Comparison of ENCODE assay signal across 1 cellular context in genomic region chr17:43216762-43217613, GRCh38.
TF ChIP-seq lines count a peak whose summit lies in the region.

No MANE protein-coding gene starts in this region.

TF ChIP-seq in HepG2, 621 proteins besides CTCF, POLR2A, EP300 and RAD21 (continued from another document and continues in another):
- TF ChIP-seq ARID5B (CRISPR knock-in tag; IDR thresholded peaks at IDR 0.05) (peak; percentile 88), TEAD2 (CRISPR knock-in tag; IDR thresholded peaks at IDR 0.05) (no peak), PRMT3 (CRISPR knock-in tag; IDR thresholded peaks at IDR 0.05; ENCODE audit: borderline replicate concordance, low read depth) (no peak), ZNF296 (CRISPR knock-in tag; conservative IDR thresholded peaks at IDR 0.05) (no peak), ZNF724P (CRISPR knock-in tag; IDR thresholded peaks at IDR 0.05; ENCODE audit: borderline replicate concordance) (peak; percentile 23; the same call in 1 of the 2 replicates), HIVEP1 (CRISPR knock-in tag; IDR thresholded peaks at IDR 0.05) (no peak), ZNF784 (CRISPR knock-in tag; IDR thresholded peaks at IDR 0.05; ENCODE audit: borderline replicate concordance) (no peak), SP5 (CRISPR knock-in tag; IDR thresholded peaks at IDR 0.05; ENCODE audit: borderline replicate concordance, low read depth) (peak; percentile 53; the same call in 1 of the 2 replicates), ZNF407 (CRISPR knock-in tag; IDR thresholded peaks at IDR 0.05; ENCODE audit: not compliant biosample characterization) (no peak), ZFP90 (CRISPR knock-in tag; IDR thresholded peaks at IDR 0.05; ENCODE audit: borderline replicate concordance) (peak; percentile 93), CERS6 (CRISPR knock-in tag; IDR thresholded peaks at IDR 0.05) (0 out of 2 replicates have a peak, but pooled peaks have one; percentile 19), RORA (CRISPR knock-in tag; IDR thresholded peaks at IDR 0.05) (no peak), ZNF512B (CRISPR knock-in tag; IDR thresholded peaks at IDR 0.05; ENCODE audit: borderline replicate concordance) (peak; percentile 56; the same call in 1 of the 2 replicates), ATF1 (CRISPR knock-in tag; IDR thresholded peaks at IDR 0.05) (no peak), ZNF672 (CRISPR knock-in tag; IDR thresholded peaks at IDR 0.05) (0 out of 2 replicates have a peak, but pooled peaks have one; percentile 40), HNF4A (CRISPR knock-in tag; IDR thresholded peaks at IDR 0.05) (peak; percentile 87), ZNF354B (CRISPR knock-in tag; IDR thresholded peaks at IDR 0.05) (0 out of 2 replicates have a peak, but pooled peaks have one; percentile 30), THYN1 (CRISPR knock-in tag; IDR thresholded peaks at IDR 0.05; ENCODE audit: borderline replicate concordance, low read depth) (peak; percentile 52; the same call in 1 of the 2 replicates), SNRNP70 (IDR thresholded peaks at IDR 0.05; ENCODE audit: low read depth, low read length) (no peak), ZNF605 (CRISPR knock-in tag; IDR thresholded peaks at IDR 0.05) (peak; percentile 92), MED8 (CRISPR knock-in tag; IDR thresholded peaks at IDR 0.05; ENCODE audit: insufficient replicate concordance) (no peak), TAF1 (CRISPR knock-in tag; IDR thresholded peaks at IDR 0.05) (peak; percentile 44; the same call in 1 of the 2 replicates), AHR (CRISPR knock-in tag; IDR thresholded peaks at IDR 0.05) (peak; percentile 32; the same call in 1 of the 2 replicates), HNRNPLL (IDR thresholded peaks at IDR 0.05; ENCODE audit: low read depth, low read length, poor library complexity, severe bottlenecking) (no peak), KAT2B (IDR thresholded peaks at IDR 0.05; ENCODE audit: borderline replicate concordance, low read depth, low read length) (no peak), AGO1 (IDR thresholded peaks at IDR 0.05; ENCODE audit: low read depth, low read length, poor library complexity, severe bottlenecking) (no peak), IRF1 (CRISPR knock-in tag; IDR thresholded peaks at IDR 0.05; ENCODE audit: low read depth) (no peak; the same call in 1 of the 2 replicates), ZBTB8A (CRISPR knock-in tag; IDR thresholded peaks at IDR 0.05; ENCODE audit: borderline replicate concordance, low read depth) (peak; percentile 82; the same call in 1 of the 2 replicates), HNRNPL (IDR thresholded peaks at IDR 0.05; ENCODE audit: low read depth, low read length) (no peak), ZFP82 (CRISPR knock-in tag; IDR thresholded peaks at IDR 0.05; ENCODE audit: borderline replicate concordance) (peak; percentile 77; the same call in 1 of the 2 replicates), PHB2 (IDR thresholded peaks at IDR 0.05; ENCODE audit: partially characterized antibody) (no peak), HHEX (CRISPR knock-in tag; IDR thresholded peaks at IDR 0.05) (no peak), ZNF367 (CRISPR knock-in tag; IDR thresholded peaks at IDR 0.05; ENCODE audit: borderline replicate concordance) (no peak), ZNF558 (CRISPR knock-in tag; IDR thresholded peaks at IDR 0.05; ENCODE audit: borderline replicate concordance) (no peak), JDP2 (CRISPR knock-in tag; IDR thresholded peaks at IDR 0.05; ENCODE audit: borderline replicate concordance) (no peak; the same call in 1 of the 2 replicates), MEIS1 (CRISPR knock-in tag; IDR thresholded peaks at IDR 0.05; ENCODE audit: borderline replicate concordance) (peak; percentile 89), MXD4 (CRISPR knock-in tag; IDR thresholded peaks at IDR 0.05) (peak; percentile 88), ZNF543 (CRISPR knock-in tag; IDR thresholded peaks at IDR 0.05) (peak; percentile 75; the same call in 1 of the 2 replicates), SMC3 (IDR thresholded peaks at IDR 0.05; ENCODE audit: low read length) (peak; percentile 81), ZNF597 (CRISPR knock-in tag; IDR thresholded peaks at IDR 0.05) (no peak), FOXO4 (CRISPR knock-in tag; conservative IDR thresholded peaks at IDR 0.05) (0 out of 2 replicates have a peak, but pooled peaks have one; percentile 89)
